Comparison of ENCODE assay signal across 10 cellular contexts in the genomic region with DNA sequence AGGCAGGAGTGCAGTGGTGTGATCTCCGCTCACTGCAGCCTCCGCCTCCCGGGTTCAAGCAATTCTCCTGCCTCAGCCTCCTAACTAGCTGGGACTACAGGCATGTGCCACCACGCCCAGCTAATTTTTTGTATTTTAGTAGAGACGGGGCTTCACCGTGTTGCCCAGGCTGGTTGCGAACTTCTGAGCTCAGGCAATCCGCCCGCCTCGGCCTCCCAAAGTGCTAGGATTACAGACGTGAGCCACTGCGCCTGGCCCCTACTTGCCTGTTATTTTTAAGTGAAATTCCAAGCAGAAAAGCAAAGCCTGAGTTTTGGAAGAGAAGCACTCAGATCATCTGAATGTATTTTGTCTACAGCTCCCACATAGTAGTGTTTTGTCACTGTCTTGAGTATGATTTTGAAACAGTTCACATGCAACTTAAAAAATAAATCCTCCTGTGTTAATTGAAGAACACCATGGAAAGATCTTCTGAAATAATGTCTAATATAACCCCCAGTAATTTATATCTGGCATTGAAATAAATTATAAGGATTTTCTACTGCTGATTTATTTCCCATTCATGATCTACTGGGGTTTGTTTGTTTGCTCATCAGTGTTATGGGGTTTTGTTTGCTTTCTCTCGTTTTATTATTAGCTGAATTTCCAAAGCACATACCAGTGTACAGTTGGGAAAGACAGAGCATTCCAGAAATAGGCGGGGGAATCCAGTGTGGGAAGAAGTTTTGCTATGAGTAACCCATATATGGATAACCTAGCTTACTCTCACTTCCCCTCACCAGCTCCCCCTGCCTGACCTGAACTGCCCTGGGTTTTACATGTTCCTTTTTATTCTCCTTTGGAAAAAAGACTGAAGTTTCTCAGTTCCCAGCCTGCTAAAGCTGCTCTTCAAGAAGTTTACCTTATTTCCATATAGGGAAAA.
A peak's percentile ranks its signal among the peaks of the same experiment; 100 is the strongest.
DNase-seq lines count a peak whose midpoint lies in the region; ATAC-seq and TF ChIP-seq lines count a peak whose summit lies in the region.
"Had no signal": no experiment of that assay in that cellular context is flagged by ENCODE, and none has a peak within 500 bp of the region (broad histone marks: within the 10 kb centered on the region; RNA-seq: fewer than 3 reads in every experiment).

No MANE protein-coding gene starts in this region.

- no peaks in the 10 kb centered on the region for H3F3A ChIP-seq in SK-N-SH (replicated peaks; ENCODE audit: insufficient read depth)

- H3K4me1 ChIP-seq in HAP-1, result peaks cover 39% of the 10 kb centered on the region
- H3K4me1 ChIP-seq in SK-N-SH (ENCODE audit: control insufficient read depth in 1 of 2, insufficient read depth in 2 of 2, low read depth in 1 of 2, low read length in 1 of 2), result no peaks in the 10 kb centered on the region; a peak in 2 of 4 replicates
- H3K4me1 ChIP-seq in skeletal muscle satellite cell (ENCODE audit: control insufficient read depth, insufficient read depth, low read length), result peaks cover 8% of the 10 kb centered on the region

- H3K9me3 ChIP-seq in HAP-1, result no peaks in the 10 kb centered on the region
- H3K9me3 ChIP-seq in SK-N-SH, result no peaks in the 10 kb centered on the region
- no peaks in the 10 kb centered on the region for H3K9me3 ChIP-seq in skeletal muscle satellite cell (replicated peaks; ENCODE audit: low read length)

- H3K36me3 ChIP-seq in HAP-1 (replicated peaks) (no peaks in the 10 kb centered on the region), SK-N-SH (replicated peaks in 1 of 2; ENCODE audit: control insufficient read depth in 1 of 2, insufficient read depth in 2 of 2, low read length in 1 of 2) (no peaks in the 10 kb centered on the region), skeletal muscle satellite cell (ENCODE audit: insufficient read depth, low read length) (no peaks in the 10 kb centered on the region)

- TF ChIP-seq EP300 in SK-N-SH (IDR thresholded peaks at IDR 0.05; ENCODE audit: borderline replicate concordance in 1 of 2, low read depth in 1 of 2, low read length in 1 of 2), result no peak

- no peaks in the 10 kb centered on the region for H3K9me2 ChIP-seq in SK-N-SH

- H3K27me3 ChIP-seq in HAP-1 (ENCODE audit: low read depth), result no peaks in the 10 kb centered on the region
- no peaks in the 10 kb centered on the region for H3K27me3 ChIP-seq in SK-N-SH (ENCODE audit: insufficient read depth)
- H3K27me3 ChIP-seq in skeletal muscle satellite cell (ENCODE audit: control insufficient read depth, insufficient read depth, low read length), result no peaks in the 10 kb centered on the region

- in situ Hi-C loops in HAP-1 (cut with MboI; ENCODE audit: low sequenced_read_pairs), result no loop called here

- H4K20me1 ChIP-seq in SK-N-SH (ENCODE audit: insufficient read depth), result no peaks in the 10 kb centered on the region

- ATAC-seq in HG03108 (IDR thresholded peaks at IDR 0.05; ENCODE audit: unreplicated experiment), result no peak

- H3K79me2 ChIP-seq in SK-N-SH (ENCODE audit: insufficient read depth), result no peaks in the 10 kb centered on the region

- POLR2A ChIA-PET in SK-N-SH (lab: Yijun Ruan, JAX), result no interaction called here

- no peak overlapping the region for H3K9ac ChIP-seq in SK-N-SH
- no peak overlapping the region for H3K9ac ChIP-seq in skeletal muscle satellite cell (ENCODE audit: low read depth, low read length)

- DNase-seq in HAP-1 (ENCODE audit: low spot score in 2 of 2) (peak; percentile 54 to 70), SK-N-SH (no peak), glomerular visceral epithelial cell (ENCODE audit: extremely low spot score) (peak; percentile 67), NCI-H2029 (lab: John Stamatoyannopoulos, UW) (no peak)
- no peak for DNase-seq in stimulated activated CD4-positive, alpha-beta T cell treated with anti-CD3 and anti-CD28 coated beads, Interleukin-2, amount 100 ng/mL, for 48 hours
- no peak for DNase-seq in activated T-cell treated with anti-CD3 and anti-CD28 coated beads, Interleukin-2, amount 50 U/mL, for 1 hour
- DNase-seq: activated naive CD8-positive, alpha-beta T cell treated with anti-CD3 and anti-CD28 coated beads for 36 hours; NCI-H524 treated with DMSO at 0.1 percent for 48 hours had no signal

- H3K4me3 ChIP-seq in HAP-1 (no peak overlapping the region), SK-N-SH (ENCODE audit: low read depth in 2 of 2, low read length in 1 of 2) (no peak overlapping the region), skeletal muscle satellite cell (ENCODE audit: low read length) (no peak overlapping the region)

- TF ChIP-seq RAD21 in SK-N-SH (IDR thresholded peaks at IDR 0.05; ENCODE audit: low read length), result no peak

- H2AFZ ChIP-seq in SK-N-SH (ENCODE audit: low read depth), result peak overlapping the region; percentile 55; the same call in 1 of the 2 replicates

- CTCF ChIA-PET in SK-N-SH (lab: Yijun Ruan, JAX), result interaction anchor here (0.8 to 1.2 kb wide), 3 partner anchors 64 to 216 kb away, joined by 3 to 4 read pairs (median 3); no protein-coding TSS in a partner anchor

- peak; percentile 39 for TF ChIP-seq CTCF in SK-N-SH (IDR thresholded peaks at IDR 0.05)

- H3K4me2 ChIP-seq in SK-N-SH (no peak overlapping the region), skeletal muscle satellite cell (ENCODE audit: low read length) (peak overlapping the region; percentile 36)

- peak overlapping the region; percentile 13 to 25; a peak in 2 of 4 replicates for H3K27ac ChIP-seq in SK-N-SH (ENCODE audit: low read depth in 2 of 2, low read length in 1 of 2)

- WGBS in SK-N-SH (ENCODE audit: low lambda C conversion rate), result 75% methylated on average over 12 of the region's 14 CpGs

TF ChIP-seq in SK-N-SH, 30 proteins besides CTCF, POLR2A, EP300 and RAD21:
- no peak for TF ChIP-seq ELF1 (IDR thresholded peaks at IDR 0.05)
- TF ChIP-seq RCOR1 (IDR thresholded peaks at IDR 0.05; ENCODE audit: low read length), result no peak
- TF ChIP-seq, protein P1, sequence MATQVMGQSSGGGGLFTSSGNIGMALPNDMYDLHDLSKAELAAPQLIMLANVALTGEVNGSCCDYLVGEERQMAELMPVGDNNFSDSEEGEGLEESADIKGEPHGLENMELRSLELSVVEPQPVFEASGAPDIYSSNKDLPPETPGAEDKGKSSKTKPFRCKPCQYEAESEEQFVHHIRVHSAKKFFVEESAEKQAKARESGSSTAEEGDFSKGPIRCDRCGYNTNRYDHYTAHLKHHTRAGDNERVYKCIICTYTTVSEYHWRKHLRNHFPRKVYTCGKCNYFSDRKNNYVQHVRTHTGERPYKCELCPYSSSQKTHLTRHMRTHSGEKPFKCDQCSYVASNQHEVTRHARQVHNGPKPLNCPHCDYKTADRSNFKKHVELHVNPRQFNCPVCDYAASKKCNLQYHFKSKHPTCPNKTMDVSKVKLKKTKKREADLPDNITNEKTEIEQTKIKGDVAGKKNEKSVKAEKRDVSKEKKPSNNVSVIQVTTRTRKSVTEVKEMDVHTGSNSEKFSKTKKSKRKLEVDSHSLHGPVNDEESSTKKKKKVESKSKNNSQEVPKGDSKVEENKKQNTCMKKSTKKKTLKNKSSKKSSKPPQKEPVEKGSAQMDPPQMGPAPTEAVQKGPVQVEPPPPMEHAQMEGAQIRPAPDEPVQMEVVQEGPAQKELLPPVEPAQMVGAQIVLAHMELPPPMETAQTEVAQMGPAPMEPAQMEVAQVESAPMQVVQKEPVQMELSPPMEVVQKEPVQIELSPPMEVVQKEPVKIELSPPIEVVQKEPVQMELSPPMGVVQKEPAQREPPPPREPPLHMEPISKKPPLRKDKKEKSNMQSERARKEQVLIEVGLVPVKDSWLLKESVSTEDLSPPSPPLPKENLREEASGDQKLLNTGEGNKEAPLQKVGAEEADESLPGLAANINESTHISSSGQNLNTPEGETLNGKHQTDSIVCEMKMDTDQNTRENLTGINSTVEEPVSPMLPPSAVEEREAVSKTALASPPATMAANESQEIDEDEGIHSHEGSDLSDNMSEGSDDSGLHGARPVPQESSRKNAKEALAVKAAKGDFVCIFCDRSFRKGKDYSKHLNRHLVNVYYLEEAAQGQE (IDR thresholded peaks at IDR 0.05; ENCODE audit: low read depth, low read length), result no peak
- no peak for TF ChIP-seq CHD2 (IDR thresholded peaks at IDR 0.05; ENCODE audit: low read length, partially characterized antibody)
- TF ChIP-seq, protein P2, sequence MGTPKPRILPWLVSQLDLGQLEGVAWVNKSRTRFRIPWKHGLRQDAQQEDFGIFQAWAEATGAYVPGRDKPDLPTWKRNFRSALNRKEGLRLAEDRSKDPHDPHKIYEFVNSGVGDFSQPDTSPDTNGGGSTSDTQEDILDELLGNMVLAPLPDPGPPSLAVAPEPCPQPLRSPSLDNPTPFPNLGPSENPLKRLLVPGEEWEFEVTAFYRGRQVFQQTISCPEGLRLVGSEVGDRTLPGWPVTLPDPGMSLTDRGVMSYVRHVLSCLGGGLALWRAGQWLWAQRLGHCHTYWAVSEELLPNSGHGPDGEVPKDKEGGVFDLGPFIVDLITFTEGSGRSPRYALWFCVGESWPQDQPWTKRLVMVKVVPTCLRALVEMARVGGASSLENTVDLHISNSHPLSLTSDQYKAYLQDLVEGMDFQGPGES (IDR thresholded peaks at IDR 0.05; ENCODE audit: low read depth, low read length), result no peak
- TF ChIP-seq GABPA (IDR thresholded peaks at IDR 0.05; ENCODE audit: low read depth), result no peak

Comparison
In these comparisons a context has a peak if more than half of its experiments do, and no peak if none do; other contexts are left out.
1. DNase-seq: peak in HAP-1 (2 of 2) and glomerular visceral epithelial cell (single experiment); none in SK-N-SH (single experiment), stimulated activated CD4-positive, alpha-beta T cell treated with anti-CD3 and anti-CD28 coated beads, Interleukin-2, amount 100 ng/mL, for 48 hours (0 of 2), NCI-H2029 (single experiment) and activated T-cell treated with anti-CD3 and anti-CD28 coated beads, Interleukin-2, amount 50 U/mL, for 1 hour (single experiment).